1 cellular context compared by ENCODE assay signal in the genomic region with DNA sequence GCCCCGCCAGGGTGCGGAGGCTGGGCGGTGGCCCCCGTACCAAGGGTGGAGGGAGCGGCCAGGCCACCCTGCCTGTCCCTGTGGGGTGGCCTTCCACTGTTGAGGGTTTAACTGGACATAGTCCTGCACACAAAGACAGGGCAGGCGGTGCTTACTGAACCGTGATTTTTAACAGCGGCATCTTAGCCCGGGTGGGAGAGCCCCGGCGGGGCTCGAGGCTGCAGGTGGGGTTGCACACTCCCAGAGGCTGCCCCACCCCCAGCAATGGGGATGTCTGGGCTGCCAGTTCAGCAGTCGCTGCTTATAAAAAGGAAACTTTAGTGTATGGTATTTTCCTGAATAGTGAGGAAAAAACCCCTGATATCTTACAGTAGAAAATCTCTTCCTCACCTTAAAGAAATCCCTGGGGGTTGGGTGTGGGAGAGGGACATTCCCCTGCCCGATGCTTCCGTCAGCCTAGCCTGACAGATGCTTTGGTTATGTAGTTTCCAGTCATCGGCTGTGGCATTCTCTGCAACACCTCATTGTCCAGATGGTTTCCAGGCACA.
TF ChIP-seq lines count a peak whose summit lies in the region.

No MANE protein-coding gene starts in this region.

TF ChIP-seq in GM23338, 12 proteins besides CTCF, POLR2A, EP300 and RAD21 (continued from another document):
- TF ChIP-seq ZNF462 (CRISPR knock-in tag; IDR thresholded peaks at IDR 0.05): no peak
- TF ChIP-seq CREB1 (CRISPR knock-in tag; IDR thresholded peaks at IDR 0.05; ENCODE audit: low read depth): no peak
- TF ChIP-seq EZH2 (IDR thresholded peaks at IDR 0.05; ENCODE audit: low read depth, unreplicated experiment): no peak
- TF ChIP-seq JUNB (IDR thresholded peaks at IDR 0.05; ENCODE audit: unreplicated experiment): no peak
- no peak for TF ChIP-seq STAT1 (IDR thresholded peaks at IDR 0.05; ENCODE audit: unreplicated experiment)
- TF ChIP-seq NANOG (IDR thresholded peaks at IDR 0.05; ENCODE audit: borderline replicate concordance): no peak
- no peak for TF ChIP-seq EZH2phosphoT487 (IDR thresholded peaks at IDR 0.05; ENCODE audit: unreplicated experiment)
- no peak for TF ChIP-seq ZNF331 (CRISPR knock-in tag; IDR thresholded peaks at IDR 0.05; ENCODE audit: low read depth)
- TF ChIP-seq ZNF114 (CRISPR knock-in tag; IDR thresholded peaks at IDR 0.05): no peak
- no peak for TF ChIP-seq REST (IDR thresholded peaks at IDR 0.05; ENCODE audit: unreplicated experiment)
- TF ChIP-seq POLR2AphosphoS5 (IDR thresholded peaks at IDR 0.05; ENCODE audit: low read depth): no peak
